In the genomic region with DNA sequence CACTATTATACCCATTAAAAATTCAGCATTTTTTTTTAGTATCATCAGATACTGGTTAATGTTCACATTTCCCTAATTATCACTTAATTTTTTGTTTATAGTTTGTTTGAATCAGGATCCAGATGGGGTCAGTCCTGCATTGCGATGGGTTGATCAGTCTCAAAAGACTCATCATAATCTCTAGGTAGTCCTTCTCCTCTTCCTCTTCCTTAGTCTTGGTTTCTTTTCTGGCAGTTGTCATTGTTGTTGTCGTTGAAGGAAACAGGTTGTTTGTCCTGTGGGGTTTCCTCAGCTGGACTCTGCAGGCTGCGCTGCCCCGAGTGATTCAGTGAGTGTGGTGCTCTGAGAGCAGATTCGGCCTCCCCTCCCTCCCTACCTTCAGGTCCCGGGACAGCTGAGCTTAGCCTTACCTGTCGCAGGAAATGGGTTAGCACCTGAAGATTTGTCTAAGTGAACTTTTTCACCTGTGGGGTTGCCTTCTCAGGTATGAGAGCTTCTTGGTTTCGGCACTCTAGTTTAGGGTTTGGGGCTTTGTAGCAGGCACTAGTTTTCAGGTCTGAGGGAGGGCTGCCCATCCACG, we compare ENCODE assay signal across 11 cellular contexts. TPM values are rescaled to one million over a fixed set of nuclear protein-coding genes. Genes with fewer than 3 reads are reported as not detected.
DNase-seq lines count a peak whose midpoint lies in the region; ATAC-seq and TF ChIP-seq lines count a peak whose summit lies in the region.
"Had no signal": no experiment of that assay in that cellular context is flagged by ENCODE, and none has a peak within 500 bp of the region (broad histone marks: within the 10 kb centered on the region; RNA-seq: fewer than 3 reads in every experiment).

No MANE protein-coding gene starts in this region.

- no peak overlapping the region for H3K4me2 ChIP-seq in IMR-90 (ENCODE audit: low read depth, low read length)

- H4K91ac ChIP-seq in IMR-90 (ENCODE audit: insufficient read depth, low read depth, low read length) = no peak overlapping the region

- H2AFZ ChIP-seq in IMR-90 (replicated peaks; ENCODE audit: low read length, poor library complexity) = no peak overlapping the region

- H4K8ac ChIP-seq in IMR-90 (ENCODE audit: low read depth in 2 of 2, low read length in 2 of 2) = no peak overlapping the region

- H2BK5ac ChIP-seq in IMR-90 (ENCODE audit: low read depth, low read length, poor library complexity, severe bottlenecking) = no peak overlapping the region

- no peak overlapping the region for H2AK9ac ChIP-seq in IMR-90 (replicated peaks; ENCODE audit: low read depth, low read length, poor library complexity)

- H2BK15ac ChIP-seq in IMR-90 (ENCODE audit: low read depth, low read length) = no peak overlapping the region

- H3K23ac ChIP-seq in IMR-90 (ENCODE audit: low read depth, low read length) = peak overlapping the region; percentile 32; the same call in 1 of the 2 replicates

- H3K56ac ChIP-seq in IMR-90 (ENCODE audit: extremely low read depth, insufficient read depth, low read length) = no peak overlapping the region

- H3K4ac ChIP-seq in IMR-90 (ENCODE audit: low read depth, low read length) = no peak overlapping the region

- H2BK120ac ChIP-seq in IMR-90 (ENCODE audit: low read depth, low read length) = no peak overlapping the region

- H3K4me3 ChIP-seq in IMR-90 (ENCODE audit: insufficient read depth, low read depth, low read length) (no peak overlapping the region), coronary artery (peak overlapping the region; percentile 14), muscle layer of colon (ENCODE audit: low read depth in 1 of 2, low read length in 2 of 2) (no peak overlapping the region), tibial artery (no peak overlapping the region), testis (no peak overlapping the region)

- H3K18ac ChIP-seq in IMR-90 (ENCODE audit: low read depth, low read length) = no peak overlapping the region

- no peak overlapping the region for H2AK5ac ChIP-seq in IMR-90 (ENCODE audit: low read depth, low read length)

- H3K27me3 ChIP-seq in IMR-90 (ENCODE audit: control insufficient read depth, insufficient read depth, low read length) (no peaks in the 10 kb centered on the region), muscle layer of colon (ENCODE audit: control insufficient read depth in 1 of 2, insufficient read depth in 2 of 2, low read length in 2 of 2) (no peaks in the 10 kb centered on the region), tibial artery (no peaks in the 10 kb centered on the region), testis (no peaks in the 10 kb centered on the region)

- POLR2A ChIA-PET in IMR-90 (lab: Charles Lee; ENCODE audit: unreplicated experiment) = interaction anchor here (0.6 kb wide), 1 partner anchor 124 kb away, joined by 4 read pairs; no protein-coding TSS in a partner anchor

- no peak overlapping the region for H3K14ac ChIP-seq in IMR-90 (replicated peaks; ENCODE audit: low read depth, low read length)

- no peak for ATAC-seq in IMR-90 (ENCODE audit: low read depth)
- ATAC-seq in GM19463 (IDR thresholded peaks at IDR 0.05; ENCODE audit: unreplicated experiment) = no peak
- ATAC-seq: stimulated activated effector memory CD8-positive, alpha-beta T cell treated with anti-CD3 and anti-CD28 coated beads, Interleukin-12 subunit alpha, Interleukin-12 subunit beta, amount 100 ng/mL, for 72 hours had no signal

- CTCF ChIA-PET in IMR-90 (lab: Yijun Ruan, JAX) = interaction anchor here (1.2 kb wide), 2 partner anchors 24 to 32 kb away, joined by 3 to 6 read pairs; no protein-coding TSS in a partner anchor

- H4K5ac ChIP-seq in IMR-90 (ENCODE audit: low read depth, low read length) = no peak overlapping the region

- peaks cover 30% of the 10 kb centered on the region; the same call in 1 of the 2 replicates for H3K36me3 ChIP-seq in IMR-90 (ENCODE audit: control insufficient read depth, insufficient read depth, low read length)
- peaks cover 13% of the 10 kb centered on the region for H3K36me3 ChIP-seq in muscle layer of colon (ENCODE audit: insufficient read depth, low read length)
- no peaks in the 10 kb centered on the region for H3K36me3 ChIP-seq in tibial artery
- no peaks in the 10 kb centered on the region for H3K36me3 ChIP-seq in testis (ENCODE audit: low read depth, missing control alignments)

- no peak overlapping the region for H2BK20ac ChIP-seq in IMR-90 (ENCODE audit: low read depth, low read length)

- no peak for DNase-seq in IMR-90
- DNase-seq in coronary artery (ENCODE audit: low spot score) = no peak
- DNase-seq in tibial artery = no peak
- DNase-seq in stimulated activated CD4-positive, alpha-beta T cell treated with anti-CD3 and anti-CD28 coated beads, Interleukin-15, amount 100 ng/mL, for 24 hours = no peak
- no peak for DNase-seq in testis
- DNase-seq: KG1, kidney glomerular epithelial cell, NCI-H1105 treated with DMSO at 0.1 percent for 48 hours had no signal

- no peak for TF ChIP-seq RAD21 in IMR-90 (IDR thresholded peaks at IDR 0.05; ENCODE audit: low read length)

- no TSS peak for BruUV-seq in IMR-90 (replicated peaks; lab: Mats Ljungman, UMichigan)

- in situ Hi-C loops in IMR-90 (cut with MboI; ENCODE audit: low sequenced_read_pairs) = no loop called here

- H3K9ac ChIP-seq in IMR-90 (ENCODE audit: low read depth, low read length) (no peak overlapping the region), muscle layer of colon (ENCODE audit: low read length) (no peak overlapping the region)

- WGBS in IMR-90 (ENCODE audit: extremely low coverage in 2 of 2, insufficient read length in 1 of 2), 2 experiments = no CpG with 5 or more reads among the region's 9 CpGs
- WGBS in testis, 2 donors = 75 to 78% methylated on average over 7 to 9 of the region's 9 CpGs

- dilution Hi-C loops in IMR-90 (cut with HindIII; ENCODE audit: low sequenced_read_pairs, unreplicated experiment) = no loop called here

- TF ChIP-seq CTCF in IMR-90 (conservative IDR thresholded peaks at IDR 0.05; ENCODE audit: low read depth, low read length) (no peak), coronary artery (IDR thresholded peaks at IDR 0.05) (no peak), tibial artery (IDR thresholded peaks at IDR 0.05) (no peak), testis (IDR thresholded peaks at IDR 0.05) (no peak)

- H3K9me1 ChIP-seq in IMR-90 (ENCODE audit: insufficient read depth, low read length) = peaks cover 30% of the 10 kb centered on the region

- peaks cover 61 to 100% of the 10 kb centered on the region in 2 experiments for H3K79me1 ChIP-seq in IMR-90 (ENCODE audit: low read depth in 1 of 2, low read length in 2 of 2)

- H3K9me3 ChIP-seq in IMR-90 (ENCODE audit: control insufficient read depth, insufficient read depth, low read length) (no peaks in the 10 kb centered on the region), muscle layer of colon (ENCODE audit: low read length) (no peaks in the 10 kb centered on the region), tibial artery (no peaks in the 10 kb centered on the region), testis (no peaks in the 10 kb centered on the region)

- H3K27ac ChIP-seq in IMR-90 (ENCODE audit: insufficient read depth, low read length) = no peak overlapping the region
- H3K27ac ChIP-seq in coronary artery = peak overlapping the region; percentile 83 to 96
- peak overlapping the region; percentile 16 for H3K27ac ChIP-seq in muscle layer of colon (ENCODE audit: low read depth, low read length)
- H3K27ac ChIP-seq in tibial artery = peak overlapping the region; percentile 88 to 99
- H3K27ac ChIP-seq in testis = no peak overlapping the region

- intact Hi-C loops in IMR-90 (cut with micrococcal nuclease) (no loop called here), tibial artery (cut with DNase I; ENCODE audit: low total_unique reads) (loop anchor here (5.0 kb wide), 1 partner anchor 42 kb away; no protein-coding TSS in a partner anchor), testis (cut with DNase I; ENCODE audit: low total_unique reads) (no loop called here)

- peaks cover 13% of the 10 kb centered on the region for H4K20me1 ChIP-seq in IMR-90 (ENCODE audit: insufficient read depth, low read length)

- peaks cover 43% of the 10 kb centered on the region for H3K4me1 ChIP-seq in IMR-90 (ENCODE audit: control insufficient read depth, insufficient read depth, low read length)
- H3K4me1 ChIP-seq in muscle layer of colon (ENCODE audit: insufficient read depth, low read length) = peaks cover 94% of the 10 kb centered on the region
- peaks cover 7 to 100% (median 91%) of the 10 kb centered on the region in 4 donors for H3K4me1 ChIP-seq in tibial artery
- peaks cover 38% of the 10 kb centered on the region for H3K4me1 ChIP-seq in testis

- TF ChIP-seq POLR2A in IMR-90 (IDR thresholded peaks at IDR 0.05; ENCODE audit: low read depth, low read length) = no peak
- no peak for TF ChIP-seq POLR2A in testis (IDR thresholded peaks at IDR 0.05)

TF ChIP-seq in IMR-90, 13 proteins besides CTCF, POLR2A, EP300 and RAD21:
- TF ChIP-seq, protein P1, sequence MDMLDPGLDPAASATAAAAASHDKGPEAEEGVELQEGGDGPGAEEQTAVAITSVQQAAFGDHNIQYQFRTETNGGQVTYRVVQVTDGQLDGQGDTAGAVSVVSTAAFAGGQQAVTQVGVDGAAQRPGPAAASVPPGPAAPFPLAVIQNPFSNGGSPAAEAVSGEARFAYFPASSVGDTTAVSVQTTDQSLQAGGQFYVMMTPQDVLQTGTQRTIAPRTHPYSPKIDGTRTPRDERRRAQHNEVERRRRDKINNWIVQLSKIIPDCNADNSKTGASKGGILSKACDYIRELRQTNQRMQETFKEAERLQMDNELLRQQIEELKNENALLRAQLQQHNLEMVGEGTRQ (IDR thresholded peaks at IDR 0.05; ENCODE audit: low read depth, low read length) = no peak
- TF ChIP-seq RCOR1 (IDR thresholded peaks at IDR 0.05; ENCODE audit: insufficient replicate concordance, low read length) = no peak
- no peak for TF ChIP-seq RFX5 (IDR thresholded peaks at IDR 0.05; ENCODE audit: low read depth, low read length)
- TF ChIP-seq, protein P2, sequence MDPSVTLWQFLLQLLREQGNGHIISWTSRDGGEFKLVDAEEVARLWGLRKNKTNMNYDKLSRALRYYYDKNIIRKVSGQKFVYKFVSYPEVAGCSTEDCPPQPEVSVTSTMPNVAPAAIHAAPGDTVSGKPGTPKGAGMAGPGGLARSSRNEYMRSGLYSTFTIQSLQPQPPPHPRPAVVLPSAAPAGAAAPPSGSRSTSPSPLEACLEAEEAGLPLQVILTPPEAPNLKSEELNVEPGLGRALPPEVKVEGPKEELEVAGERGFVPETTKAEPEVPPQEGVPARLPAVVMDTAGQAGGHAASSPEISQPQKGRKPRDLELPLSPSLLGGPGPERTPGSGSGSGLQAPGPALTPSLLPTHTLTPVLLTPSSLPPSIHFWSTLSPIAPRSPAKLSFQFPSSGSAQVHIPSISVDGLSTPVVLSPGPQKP (IDR thresholded peaks at IDR 0.05; ENCODE audit: borderline replicate concordance, low read depth, low read length) = no peak
TF ChIP-seq in IMR-90: peak in this region for 0.

RNA-seq across cellular contexts. Expression of a gene that starts 34.1 kb away (rescaled TPM):
- total RNA-seq in IMR-90 (2012; rRNA removed) (10.0 and 10.2 TPM in 2 replicates), testis (10 to 100 TPM; 51.7 to 62.4 TPM)
- polyA plus RNA-seq in IMR-90 (2012; rRNA removed) (46.9 and 47.7 TPM in 2 replicates), testis (ENCODE audit: insufficient read depth, low read depth, low replicate concordance) (47.4 TPM)
- 34.3 and 53.4 TPM in 2 replicates for polyA plus RNA-seq in IMR-90 (2012; cell fraction: cytosol; rRNA removed)
- 34.8 and 48.3 TPM in 2 replicates for polyA plus RNA-seq in IMR-90 (2012; cell fraction: nucleus; rRNA removed; ENCODE audit: low replicate concordance)

Comparison
In these comparisons a context has a peak if more than half of its experiments do, and no peak if none do; other contexts are left out.
1. H3K27ac ChIP-seq: peak in coronary artery (2 of 2), muscle layer of colon (single experiment) and tibial artery (2 of 2); none in IMR-90 (single experiment) and testis (0 of 2).